ENCODE assay signal across 2 cellular contexts in genomic region chr9:135225619-135226228, GRCh38.
TF ChIP-seq lines count a peak whose summit lies in the region.

No MANE protein-coding gene starts in this region.

TF ChIP-seq in HEK293, 187 proteins besides CTCF, POLR2A, EP300 and RAD21 (continued from another document and continues in another):
- TF ChIP-seq ZNF692 (tag by site-specific recombination; IDR thresholded peaks at IDR 0.05), result no peak
- no peak for TF ChIP-seq ZNF324 (tag by site-specific recombination; IDR thresholded peaks at IDR 0.05)
- no peak for TF ChIP-seq BCL11B (tag by site-specific recombination; IDR thresholded peaks at IDR 0.05; ENCODE audit: low read depth)
- no peak for TF ChIP-seq ZNF26 (tag by site-specific recombination; IDR thresholded peaks at IDR 0.05)
- no peak for TF ChIP-seq ZSCAN4 (tag by site-specific recombination; IDR thresholded peaks at IDR 0.05)
- TF ChIP-seq ZNF518A (tag by site-specific recombination; conservative IDR thresholded peaks at IDR 0.05; ENCODE audit: low read depth), result no peak
- no peak for TF ChIP-seq FEZF1 (tag by site-specific recombination; IDR thresholded peaks at IDR 0.05)
- no peak for TF ChIP-seq ZNF292 (tag by site-specific recombination; IDR thresholded peaks at IDR 0.05; ENCODE audit: borderline replicate concordance, low read depth)
- peak; percentile 90 for TF ChIP-seq ZFHX2 (tag by site-specific recombination; conservative IDR thresholded peaks at IDR 0.05)
- TF ChIP-seq ZNF549 (tag by site-specific recombination; IDR thresholded peaks at IDR 0.05), result no peak
- 0 out of 2 replicates have a peak, but pooled peaks have one; percentile 14 for TF ChIP-seq ZNF521 (tag by site-specific recombination; IDR thresholded peaks at IDR 0.05)
- TF ChIP-seq ZNF2 (tag by site-specific recombination; IDR thresholded peaks at IDR 0.05), result no peak
- TF ChIP-seq ZBTB48 (tag by site-specific recombination; IDR thresholded peaks at IDR 0.05), result no peak
- TF ChIP-seq EGR2 (tag by site-specific recombination; IDR thresholded peaks at IDR 0.05; ENCODE audit: low read depth), result peak; percentile 76
- TF ChIP-seq ZNF18 (tag by site-specific recombination; IDR thresholded peaks at IDR 0.05), result peak; percentile 42; the same call in 1 of the 2 replicates
- no peak for TF ChIP-seq ZNF624 (tag by site-specific recombination; IDR thresholded peaks at IDR 0.05)

TF ChIP-seq in GM12878, 131 proteins besides CTCF, POLR2A, EP300 and RAD21 (continued from another document):
- no peak for TF ChIP-seq ZBTB33 (IDR thresholded peaks at IDR 0.05)
- TF ChIP-seq SREBF2 (IDR thresholded peaks at IDR 0.05; ENCODE audit: low read length), result no peak
- TF ChIP-seq YY1 (IDR thresholded peaks at IDR 0.05; ENCODE audit: low read depth, low read length), result no peak
- no peak for TF ChIP-seq NBN (IDR thresholded peaks at IDR 0.05)
- no peak for TF ChIP-seq ZNF274 (IDR thresholded peaks at IDR 0.05; ENCODE audit: insufficient read depth, insufficient read length)
- 0 out of 2 replicates have a peak, but pooled peaks have one; percentile 31 for TF ChIP-seq TCF3 (IDR thresholded peaks at IDR 0.05; ENCODE audit: borderline replicate concordance, insufficient read depth, low read depth, low read length)
- TF ChIP-seq LARP7 (IDR thresholded peaks at IDR 0.05), result no peak
TF ChIP-seq in GM12878: peak in this region for 2.
